ENCODE assay signal across 27 cellular contexts in the genomic region with DNA sequence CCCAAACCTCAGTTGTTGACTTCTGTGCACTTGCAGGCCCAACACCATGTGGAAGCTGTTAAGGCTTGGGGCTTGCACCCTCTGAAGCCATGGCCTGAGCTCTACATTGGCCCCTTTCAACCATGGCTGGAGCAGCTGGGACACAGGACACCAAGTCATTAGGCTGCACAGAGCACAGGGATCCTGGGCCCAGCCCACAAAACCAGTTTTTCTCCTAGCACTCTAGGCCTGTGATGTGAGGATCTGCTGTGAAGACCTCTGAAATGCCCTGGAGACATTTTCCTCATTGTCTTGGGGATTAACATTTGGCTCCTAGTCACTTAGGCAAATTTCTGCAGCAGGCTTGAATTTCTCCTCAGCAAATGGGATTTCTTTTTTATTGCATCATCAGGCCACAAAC.
"Had no signal": no experiment of that assay in that cellular context is flagged by ENCODE, and none has a peak within 500 bp of the region (broad histone marks: within the 10 kb centered on the region; RNA-seq: fewer than 3 reads in every experiment).

No MANE protein-coding gene starts in this region.

- H3K4me3 Mint-ChIP-seq: activated CD8-positive, alpha-beta T cell treated with anti-CD3 and anti-CD28 coated beads, Interleukin-2, amount 10 ng/mL, durations not matched to agents 7 days and 5 days; activated naive CD8-positive, alpha-beta T cell treated with anti-CD3 and anti-CD28 coated beads, Interleukin-2, amount 50 U/mL, for 24 hours; central memory CD8-positive, alpha-beta T cell; T-helper 1 cell treated with Interleukin-12 subunit alpha and Interleukin-12 subunit beta and Interleukin-4 antibody, amounts not matched to agents 30 μg/mL and 1 μg/mL, for 36 hours had no signal

- H3K27me3 ChIP-seq: ascending aorta, body of pancreas had no signal

- H3K27ac Mint-ChIP-seq: activated CD8-positive, alpha-beta T cell treated with anti-CD3 and anti-CD28 coated beads, Interleukin-2, amount 10 ng/mL, durations not matched to agents 7 days and 5 days; activated naive CD4-positive, alpha-beta T cell treated with anti-CD3 and anti-CD28 coated beads, Interleukin-2, amount 50 U/mL, for 72 hours; activated naive CD8-positive, alpha-beta T cell treated with anti-CD3 and anti-CD28 coated beads, Interleukin-2, amount 50 U/mL, for 24 hours; T-helper 1 cell treated with Interleukin-12 subunit alpha and Interleukin-12 subunit beta and Interleukin-4 antibody, amounts not matched to agents 30 μg/mL and 1 μg/mL, for 36 hours had no signal

- ATAC-seq: activated CD8-positive, alpha-beta T cell treated with anti-CD3 and anti-CD28 coated beads, Interleukin-2, amount 10 ng/mL, durations not matched to agents 7 days and 5 days; activated naive CD4-positive, alpha-beta T cell treated with anti-CD3 and anti-CD28 coated beads, Interleukin-2, amount 50 U/mL, for 72 hours; activated naive CD8-positive, alpha-beta T cell treated with anti-CD3 and anti-CD28 coated beads, Interleukin-2, amount 50 U/mL, for 24 hours; body of pancreas; Panc1 had no signal

- H3K4me3 ChIP-seq: ascending aorta, body of pancreas had no signal

- H3K4me1 ChIP-seq: ascending aorta had no signal

- H3K27ac ChIP-seq: ascending aorta, body of pancreas, RWPE1 had no signal

- H3K36me3 ChIP-seq: ascending aorta had no signal

- H3K9me3 ChIP-seq: ascending aorta, body of pancreas had no signal

- DNase-seq: activated CD4-positive, alpha-beta T cell treated with anti-CD3 and anti-CD28 coated beads for 48 hours; activated CD4-positive, alpha-beta T cell treated with anti-CD3 and anti-CD28 coated beads, Interleukin-2, amount 50 U/mL, for 4 hours; activated CD4-positive, CD25-positive, alpha-beta regulatory T cell treated with anti-CD3 and anti-CD28 coated beads, Interleukin-2, amount 50 U/mL, for 72 hours; activated CD8-positive, alpha-beta memory T cell treated with anti-CD3 and anti-CD28 coated beads, Interleukin-2, amount 50 U/mL, for 48 hours; activated CD8-positive, alpha-beta T cell treated with anti-CD3 and anti-CD28 coated beads, Interleukin-2, amount 10 ng/mL, durations not matched to agents 7 days and 5 days; activated naive CD8-positive, alpha-beta T cell treated with anti-CD3 and anti-CD28 coated beads, Interleukin-2, amount 50 U/mL, for 24 hours; activated T-cell treated with anti-CD3 and anti-CD28 coated beads, Interleukin-2, amount 50 U/mL, for 1 hour; amniotic stem cell; body of pancreas; Karpas-422; MM.1S; NCI-H1105 treated with DMSO at 0.1 percent for 48 hours; NCI-H1436 treated with DMSO at 0.1 percent for 48 hours; NCI-H187; NCI-H2081; NCI-H2171 treated with DMSO at 0.1 percent for 48 hours; NCI-H226; NCI-H526; NCI-H774; OCI-M1; Right ventricle myocardium superior had no signal

- H3K27me3 Mint-ChIP-seq: activated naive CD8-positive, alpha-beta T cell treated with anti-CD3 and anti-CD28 coated beads, Interleukin-2, amount 50 U/mL, for 24 hours; central memory CD8-positive, alpha-beta T cell had no signal

- H3K4me1 Mint-ChIP-seq: activated naive CD8-positive, alpha-beta T cell treated with anti-CD3 and anti-CD28 coated beads, Interleukin-2, amount 50 U/mL, for 24 hours; central memory CD8-positive, alpha-beta T cell had no signal
